Comparison of ENCODE assay signal across 1 cellular context in the genomic region with DNA sequence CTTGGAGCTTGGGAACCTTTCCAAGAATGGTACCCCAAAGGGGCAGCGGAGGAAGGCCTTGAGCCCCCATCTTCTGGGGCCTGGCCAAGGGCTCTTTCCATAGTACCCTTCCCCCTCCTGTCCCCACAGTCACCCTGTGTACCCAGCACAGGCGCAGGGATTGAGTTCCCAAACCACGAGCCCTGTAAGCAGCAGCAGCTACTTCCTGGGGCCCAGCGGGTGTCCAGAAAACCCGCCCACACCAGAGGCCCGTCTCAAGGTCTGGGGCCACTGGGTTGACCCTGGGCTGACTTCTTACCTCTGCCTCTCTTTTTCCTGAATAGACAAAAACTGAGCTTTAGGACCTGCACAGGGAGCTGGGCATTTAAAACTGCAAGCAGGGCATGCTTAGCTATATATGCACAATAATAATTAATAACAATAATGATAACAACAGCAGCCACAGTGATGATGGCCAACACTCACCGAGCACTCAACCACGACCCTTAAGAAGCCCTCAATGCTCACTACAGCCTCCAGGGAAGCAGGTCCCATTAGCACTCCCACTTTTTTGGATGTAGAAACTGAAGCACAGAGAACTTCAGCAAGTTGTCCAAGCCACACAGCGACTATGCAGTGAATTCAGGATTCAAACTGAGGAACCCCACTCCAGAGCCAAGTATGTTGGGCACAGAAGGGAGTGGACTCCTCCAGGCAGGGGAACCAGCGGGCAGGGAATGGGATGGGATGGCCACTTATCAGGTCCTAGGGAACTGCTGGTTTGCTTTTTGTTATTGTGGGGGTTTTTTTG.
A peak's percentile ranks its signal among the peaks of the same experiment; 100 is the strongest.
TF ChIP-seq lines count a peak whose summit lies in the region.

No MANE protein-coding gene starts in this region.

TF ChIP-seq in HepG2, 621 proteins besides CTCF, POLR2A, EP300 and RAD21 (continued from another document and continues in another):
- TF ChIP-seq, protein P1, sequence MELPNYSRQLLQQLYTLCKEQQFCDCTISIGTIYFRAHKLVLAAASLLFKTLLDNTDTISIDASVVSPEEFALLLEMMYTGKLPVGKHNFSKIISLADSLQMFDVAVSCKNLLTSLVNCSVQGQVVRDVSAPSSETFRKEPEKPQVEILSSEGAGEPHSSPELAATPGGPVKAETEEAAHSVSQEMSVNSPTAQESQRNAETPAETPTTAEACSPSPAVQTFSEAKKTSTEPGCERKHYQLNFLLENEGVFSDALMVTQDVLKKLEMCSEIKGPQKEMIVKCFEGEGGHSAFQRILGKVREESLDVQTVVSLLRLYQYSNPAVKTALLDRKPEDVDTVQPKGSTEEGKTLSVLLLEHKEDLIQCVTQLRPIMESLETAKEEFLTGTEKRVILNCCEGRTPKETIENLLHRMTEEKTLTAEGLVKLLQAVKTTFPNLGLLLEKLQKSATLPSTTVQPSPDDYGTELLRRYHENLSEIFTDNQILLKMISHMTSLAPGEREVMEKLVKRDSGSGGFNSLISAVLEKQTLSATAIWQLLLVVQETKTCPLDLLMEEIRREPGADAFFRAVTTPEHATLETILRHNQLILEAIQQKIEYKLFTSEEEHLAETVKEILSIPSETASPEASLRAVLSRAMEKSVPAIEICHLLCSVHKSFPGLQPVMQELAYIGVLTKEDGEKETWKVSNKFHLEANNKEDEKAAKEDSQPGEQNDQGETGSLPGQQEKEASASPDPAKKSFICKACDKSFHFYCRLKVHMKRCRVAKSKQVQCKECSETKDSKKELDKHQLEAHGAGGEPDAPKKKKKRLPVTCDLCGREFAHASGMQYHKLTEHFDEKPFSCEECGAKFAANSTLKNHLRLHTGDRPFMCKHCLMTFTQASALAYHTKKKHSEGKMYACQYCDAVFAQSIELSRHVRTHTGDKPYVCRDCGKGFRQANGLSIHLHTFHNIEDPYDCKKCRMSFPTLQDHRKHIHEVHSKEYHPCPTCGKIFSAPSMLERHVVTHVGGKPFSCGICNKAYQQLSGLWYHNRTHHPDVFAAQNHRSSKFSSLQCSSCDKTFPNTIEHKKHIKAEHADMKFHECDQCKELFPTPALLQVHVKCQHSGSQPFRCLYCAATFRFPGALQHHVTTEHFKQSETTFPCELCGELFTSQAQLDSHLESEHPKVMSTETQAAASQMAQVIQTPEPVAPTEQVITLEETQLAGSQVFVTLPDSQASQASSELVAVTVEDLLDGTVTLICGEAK (IDR thresholded peaks at IDR 0.05): no peak
- TF ChIP-seq, protein P1 (CRISPR knock-in tag; IDR thresholded peaks at IDR 0.05): 0 out of 2 replicates have a peak, but pooled peaks have one; percentile 78
- TF ChIP-seq NR2F6 (IDR thresholded peaks at IDR 0.05) (peak; percentile 68), NR2F6 (CRISPR knock-in tag; IDR thresholded peaks at IDR 0.05) (peak; percentile 77), TEAD2 (CRISPR knock-in tag; IDR thresholded peaks at IDR 0.05) (no peak), PAWR (CRISPR knock-in tag; IDR thresholded peaks at IDR 0.05; ENCODE audit: borderline replicate concordance) (no peak), GATAD2A (CRISPR knock-in tag; IDR thresholded peaks at IDR 0.05) (peak; percentile 42; the same call in 1 of the 2 replicates), ZNF781 (CRISPR knock-in tag; IDR thresholded peaks at IDR 0.05; ENCODE audit: borderline replicate concordance, not compliant biosample characterization) (no peak), ZBTB7B (CRISPR knock-in tag; IDR thresholded peaks at IDR 0.05) (no peak), ZNF274 (CRISPR knock-in tag; IDR thresholded peaks at IDR 0.05) (0 out of 2 replicates have a peak, but pooled peaks have one; percentile 36), RARA (CRISPR knock-in tag; IDR thresholded peaks at IDR 0.05) (peak; percentile 98), SP5 (CRISPR knock-in tag; IDR thresholded peaks at IDR 0.05; ENCODE audit: borderline replicate concordance, low read depth) (peak; percentile 89), ZNF549 (CRISPR knock-in tag; IDR thresholded peaks at IDR 0.05) (no peak), MAZ (IDR thresholded peaks at IDR 0.05; ENCODE audit: borderline replicate concordance, low read depth, low read length) (no peak), MAZ (CRISPR knock-in tag; IDR thresholded peaks at IDR 0.05; ENCODE audit: low read depth) (no peak), ZNF598 (CRISPR knock-in tag; IDR thresholded peaks at IDR 0.05; ENCODE audit: borderline replicate concordance) (no peak), HNF4A (CRISPR knock-in tag; IDR thresholded peaks at IDR 0.05) (0 out of 2 replicates have a peak, but pooled peaks have one; percentile 6), NR1H2 (CRISPR knock-in tag; IDR thresholded peaks at IDR 0.05; ENCODE audit: borderline replicate concordance, low read depth) (no peak), ZZZ3 (CRISPR knock-in tag; IDR thresholded peaks at IDR 0.05; ENCODE audit: borderline replicate concordance) (no peak), ZBTB8A (CRISPR knock-in tag; IDR thresholded peaks at IDR 0.05; ENCODE audit: borderline replicate concordance, low read depth) (no peak), SETDB1 (CRISPR knock-in tag; IDR thresholded peaks at IDR 0.05; ENCODE audit: borderline replicate concordance) (no peak), ZFP62 (CRISPR knock-in tag; IDR thresholded peaks at IDR 0.05) (no peak), GTF2F1 (IDR thresholded peaks at IDR 0.05; ENCODE audit: low read length) (no peak), CCAR2 (optimal IDR thresholded peaks at IDR 0.05; ENCODE audit: low read depth, low read length) (no peak), ZNF543 (CRISPR knock-in tag; IDR thresholded peaks at IDR 0.05) (peak; percentile 85; the same call in 1 of the 2 replicates), SALL1 (CRISPR knock-in tag; IDR thresholded peaks at IDR 0.05) (peak; percentile 55), ZNF501 (CRISPR knock-in tag; IDR thresholded peaks at IDR 0.05) (no peak; the same call in 1 of the 2 replicates), PPARG (CRISPR knock-in tag; conservative IDR thresholded peaks at IDR 0.05) (peak; percentile 86), POLR2AphosphoS2 (IDR thresholded peaks at IDR 0.05; ENCODE audit: low read depth, low read length) (no peak), ELF3 (CRISPR knock-in tag; IDR thresholded peaks at IDR 0.05) (peak; percentile 49; the same call in 1 of the 2 replicates), SRSF9 (IDR thresholded peaks at IDR 0.05; ENCODE audit: borderline replicate concordance, insufficient read depth, low read depth, low read length, poor library complexity, severe bottlenecking) (no peak), MAFK (conservative IDR thresholded peaks at IDR 0.05 in 1 of 2, IDR thresholded peaks at IDR 0.05 in 1 of 2; ENCODE audit: low read length in 2 of 2) (peak; percentile 55 to 57; a peak in 2 of 4 replicates)
- TF ChIP-seq, protein P2, sequence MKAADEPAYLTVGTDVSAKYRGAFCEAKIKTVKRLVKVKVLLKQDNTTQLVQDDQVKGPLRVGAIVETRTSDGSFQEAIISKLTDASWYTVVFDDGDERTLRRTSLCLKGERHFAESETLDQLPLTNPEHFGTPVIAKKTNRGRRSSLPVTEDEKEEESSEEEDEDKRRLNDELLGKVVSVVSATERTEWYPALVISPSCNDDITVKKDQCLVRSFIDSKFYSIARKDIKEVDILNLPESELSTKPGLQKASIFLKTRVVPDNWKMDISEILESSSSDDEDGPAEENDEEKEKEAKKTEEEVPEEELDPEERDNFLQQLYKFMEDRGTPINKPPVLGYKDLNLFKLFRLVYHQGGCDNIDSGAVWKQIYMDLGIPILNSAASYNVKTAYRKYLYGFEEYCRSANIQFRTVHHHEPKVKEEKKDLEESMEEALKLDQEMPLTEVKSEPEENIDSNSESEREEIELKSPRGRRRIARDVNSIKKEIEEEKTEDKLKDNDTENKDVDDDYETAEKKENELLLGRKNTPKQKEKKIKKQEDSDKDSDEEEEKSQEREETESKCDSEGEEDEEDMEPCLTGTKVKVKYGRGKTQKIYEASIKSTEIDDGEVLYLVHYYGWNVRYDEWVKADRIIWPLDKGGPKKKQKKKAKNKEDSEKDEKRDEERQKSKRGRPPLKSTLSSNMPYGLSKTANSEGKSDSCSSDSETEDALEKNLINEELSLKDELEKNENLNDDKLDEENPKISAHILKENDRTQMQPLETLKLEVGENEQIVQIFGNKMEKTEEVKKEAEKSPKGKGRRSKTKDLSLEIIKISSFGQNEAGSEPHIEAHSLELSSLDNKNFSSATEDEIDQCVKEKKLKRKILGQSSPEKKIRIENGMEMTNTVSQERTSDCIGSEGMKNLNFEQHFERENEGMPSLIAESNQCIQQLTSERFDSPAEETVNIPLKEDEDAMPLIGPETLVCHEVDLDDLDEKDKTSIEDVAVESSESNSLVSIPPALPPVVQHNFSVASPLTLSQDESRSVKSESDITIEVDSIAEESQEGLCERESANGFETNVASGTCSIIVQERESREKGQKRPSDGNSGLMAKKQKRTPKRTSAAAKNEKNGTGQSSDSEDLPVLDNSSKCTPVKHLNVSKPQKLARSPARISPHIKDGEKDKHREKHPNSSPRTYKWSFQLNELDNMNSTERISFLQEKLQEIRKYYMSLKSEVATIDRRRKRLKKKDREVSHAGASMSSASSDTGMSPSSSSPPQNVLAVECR (CRISPR knock-in tag; IDR thresholded peaks at IDR 0.05; ENCODE audit: borderline replicate concordance): 0 out of 2 replicates have a peak, but pooled peaks have one; percentile 19
- TF ChIP-seq, protein P3, sequence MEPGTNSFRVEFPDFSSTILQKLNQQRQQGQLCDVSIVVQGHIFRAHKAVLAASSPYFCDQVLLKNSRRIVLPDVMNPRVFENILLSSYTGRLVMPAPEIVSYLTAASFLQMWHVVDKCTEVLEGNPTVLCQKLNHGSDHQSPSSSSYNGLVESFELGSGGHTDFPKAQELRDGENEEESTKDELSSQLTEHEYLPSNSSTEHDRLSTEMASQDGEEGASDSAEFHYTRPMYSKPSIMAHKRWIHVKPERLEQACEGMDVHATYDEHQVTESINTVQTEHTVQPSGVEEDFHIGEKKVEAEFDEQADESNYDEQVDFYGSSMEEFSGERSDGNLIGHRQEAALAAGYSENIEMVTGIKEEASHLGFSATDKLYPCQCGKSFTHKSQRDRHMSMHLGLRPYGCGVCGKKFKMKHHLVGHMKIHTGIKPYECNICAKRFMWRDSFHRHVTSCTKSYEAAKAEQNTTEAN (CRISPR knock-in tag; conservative IDR thresholded peaks at IDR 0.05): no peak
- TF ChIP-seq, protein P4, sequence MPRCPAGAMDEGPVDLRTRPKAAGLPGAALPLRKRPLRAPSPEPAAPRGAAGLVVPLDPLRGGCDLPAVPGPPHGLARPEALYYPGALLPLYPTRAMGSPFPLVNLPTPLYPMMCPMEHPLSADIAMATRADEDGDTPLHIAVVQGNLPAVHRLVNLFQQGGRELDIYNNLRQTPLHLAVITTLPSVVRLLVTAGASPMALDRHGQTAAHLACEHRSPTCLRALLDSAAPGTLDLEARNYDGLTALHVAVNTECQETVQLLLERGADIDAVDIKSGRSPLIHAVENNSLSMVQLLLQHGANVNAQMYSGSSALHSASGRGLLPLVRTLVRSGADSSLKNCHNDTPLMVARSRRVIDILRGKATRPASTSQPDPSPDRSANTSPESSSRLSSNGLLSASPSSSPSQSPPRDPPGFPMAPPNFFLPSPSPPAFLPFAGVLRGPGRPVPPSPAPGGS (CRISPR knock-in tag; IDR thresholded peaks at IDR 0.05): no peak
- TF ChIP-seq, protein P5, sequence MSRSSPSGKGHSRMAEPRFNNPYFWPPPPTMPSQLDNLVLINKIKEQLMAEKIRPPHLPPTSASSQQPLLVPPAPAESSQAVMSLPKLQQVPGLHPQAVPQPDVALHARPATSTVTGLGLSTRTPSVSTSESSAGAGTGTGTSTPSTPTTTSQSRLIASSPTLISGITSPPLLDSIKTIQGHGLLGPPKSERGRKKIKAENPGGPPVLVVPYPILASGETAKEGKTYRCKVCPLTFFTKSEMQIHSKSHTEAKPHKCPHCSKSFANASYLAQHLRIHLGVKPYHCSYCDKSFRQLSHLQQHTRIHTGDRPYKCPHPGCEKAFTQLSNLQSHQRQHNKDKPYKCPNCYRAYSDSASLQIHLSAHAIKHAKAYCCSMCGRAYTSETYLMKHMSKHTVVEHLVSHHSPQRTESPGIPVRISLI (CRISPR knock-in tag; IDR thresholded peaks at IDR 0.05; ENCODE audit: borderline replicate concordance): no peak
- TF ChIP-seq, protein P6, sequence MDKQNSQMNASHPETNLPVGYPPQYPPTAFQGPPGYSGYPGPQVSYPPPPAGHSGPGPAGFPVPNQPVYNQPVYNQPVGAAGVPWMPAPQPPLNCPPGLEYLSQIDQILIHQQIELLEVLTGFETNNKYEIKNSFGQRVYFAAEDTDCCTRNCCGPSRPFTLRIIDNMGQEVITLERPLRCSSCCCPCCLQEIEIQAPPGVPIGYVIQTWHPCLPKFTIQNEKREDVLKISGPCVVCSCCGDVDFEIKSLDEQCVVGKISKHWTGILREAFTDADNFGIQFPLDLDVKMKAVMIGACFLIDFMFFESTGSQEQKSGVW (CRISPR knock-in tag; IDR thresholded peaks at IDR 0.05; ENCODE audit: borderline replicate concordance): no peak
- TF ChIP-seq, protein P7, sequence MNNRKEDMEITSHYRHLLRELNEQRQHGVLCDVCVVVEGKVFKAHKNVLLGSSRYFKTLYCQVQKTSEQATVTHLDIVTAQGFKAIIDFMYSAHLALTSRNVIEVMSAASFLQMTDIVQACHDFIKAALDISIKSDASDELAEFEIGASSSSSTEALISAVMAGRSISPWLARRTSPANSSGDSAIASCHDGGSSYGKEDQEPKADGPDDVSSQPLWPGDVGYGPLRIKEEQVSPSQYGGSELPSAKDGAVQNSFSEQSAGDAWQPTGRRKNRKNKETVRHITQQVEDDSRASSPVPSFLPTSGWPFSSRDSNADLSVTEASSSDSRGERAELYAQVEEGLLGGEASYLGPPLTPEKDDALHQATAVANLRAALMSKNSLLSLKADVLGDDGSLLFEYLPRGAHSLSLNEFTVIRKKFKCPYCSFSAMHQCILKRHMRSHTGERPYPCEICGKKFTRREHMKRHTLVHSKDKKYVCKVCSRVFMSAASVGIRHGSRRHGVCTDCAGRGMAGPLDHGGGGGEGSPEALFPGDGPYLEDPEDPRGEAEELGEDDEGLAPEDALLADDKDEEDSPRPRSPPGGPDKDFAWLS (CRISPR knock-in tag; IDR thresholded peaks at IDR 0.05; ENCODE audit: borderline replicate concordance): no peak
